9 cellular contexts compared by ENCODE assay signal in genomic region chr3:144556392-144556791, GRCh38.
DNase-seq lines count a peak whose midpoint lies in the region; ATAC-seq and TF ChIP-seq lines count a peak whose summit lies in the region.
"Had no signal": no experiment of that assay in that cellular context is flagged by ENCODE, and none has a peak within 500 bp of the region (broad histone marks: within the 10 kb centered on the region; RNA-seq: fewer than 3 reads in every experiment).

No MANE protein-coding gene starts in this region.

- H3K4me2 ChIP-seq in osteoblast (ENCODE audit: insufficient read depth, low read length) = no peak overlapping the region
- H3K4me2 ChIP-seq: hepatocyte had no signal

- no peaks in the 10 kb centered on the region for H3K79me2 ChIP-seq in osteoblast (ENCODE audit: insufficient read depth, low read length)
- H3K79me2 ChIP-seq: hepatocyte had no signal

- H3K4me1 ChIP-seq in osteoblast (ENCODE audit: insufficient read depth, low read length) (no peaks in the 10 kb centered on the region), HAP-1 (peaks cover 14% of the 10 kb centered on the region), mucosa of descending colon (ENCODE audit: low read depth) (no peaks in the 10 kb centered on the region)

- no peaks in the 10 kb centered on the region for H4K20me1 ChIP-seq in osteoblast (ENCODE audit: insufficient read depth, low read length)

- intact Hi-C loops in mucosa of descending colon (cut with DNase I, micrococcal nuclease) = no loop called here

- no peak overlapping the region for H3K27ac ChIP-seq in osteoblast (ENCODE audit: low read depth, low read length)
- H3K27ac ChIP-seq: hepatocyte had no signal

- H3K9me3 ChIP-seq in osteoblast (ENCODE audit: low read depth, low read length) (no peaks in the 10 kb centered on the region), HAP-1 (no peaks in the 10 kb centered on the region), mucosa of descending colon (no peaks in the 10 kb centered on the region)

- ATAC-seq in GM19023 (IDR thresholded peaks at IDR 0.05; ENCODE audit: unreplicated experiment) (peak; percentile 83), HG02852 (IDR thresholded peaks at IDR 0.05; ENCODE audit: unreplicated experiment) (peak; percentile 98), mucosa of descending colon (no peak)

- H2AFZ ChIP-seq in osteoblast (ENCODE audit: low read length) = no peak overlapping the region
- H2AFZ ChIP-seq: hepatocyte had no signal

- DNase-seq in LHCN-M2 (ENCODE audit: low read depth) (peak; percentile 89), osteoblast (ENCODE audit: insufficient read length, low spot score, missing footprints) (peak; percentile 14), HAP-1 (ENCODE audit: low spot score in 2 of 2) (no peak), COR-L47 (lab: John Stamatoyannopoulos, UW) (no peak), mucosa of descending colon (no peak)
- no peak for DNase-seq in activated effector memory CD4-positive, alpha-beta T cell treated with Interleukin-2 at 50 U/mL for 16 hours

- H3K4me3 ChIP-seq in osteoblast (ENCODE audit: insufficient read depth, low read length) (no peak overlapping the region), HAP-1 (no peak overlapping the region), mucosa of descending colon (no peak overlapping the region)
- H3K4me3 ChIP-seq: hepatocyte had no signal

- H3K36me3 ChIP-seq in osteoblast (ENCODE audit: insufficient read depth, low read length) = no peaks in the 10 kb centered on the region
- H3K36me3 ChIP-seq in HAP-1 (replicated peaks) = no peaks in the 10 kb centered on the region
- H3K36me3 ChIP-seq in mucosa of descending colon (ENCODE audit: low read depth) = no peaks in the 10 kb centered on the region

- in situ Hi-C loops in HAP-1 (cut with MboI; ENCODE audit: low sequenced_read_pairs) = no loop called here

- no peak for TF ChIP-seq CTCF in osteoblast (IDR thresholded peaks at IDR 0.05; ENCODE audit: extremely low read depth, low read depth, low read length)
- no peak for TF ChIP-seq CTCF in mucosa of descending colon (IDR thresholded peaks at IDR 0.05)

- H3K27me3 ChIP-seq in osteoblast (ENCODE audit: insufficient read depth, low read length) = no peaks in the 10 kb centered on the region
- no peaks in the 10 kb centered on the region for H3K27me3 ChIP-seq in HAP-1 (ENCODE audit: low read depth)
- H3K27me3 ChIP-seq: hepatocyte had no signal

Comparison
In these comparisons a context has a peak if more than half of its experiments do, and no peak if none do; other contexts are left out.
1. DNase-seq: peak in LHCN-M2 (single experiment) and osteoblast (single experiment); none in HAP-1 (0 of 2), COR-L47 (single experiment), mucosa of descending colon (0 of 3) and activated effector memory CD4-positive, alpha-beta T cell treated with Interleukin-2 at 50 U/mL for 16 hours (single experiment).